Comparison of ENCODE assay signal across 10 cellular contexts in genomic region chr11:68905421-68906360, GRCh38. TPM values are rescaled to one million over a fixed set of nuclear protein-coding genes. Genes with fewer than 3 reads are reported as not detected.
A peak's percentile ranks its signal among the peaks of the same experiment; 100 is the strongest.
DNase-seq lines count a peak whose midpoint lies in the region; ATAC-seq and TF ChIP-seq lines count a peak whose summit lies in the region.
"Had no signal": no experiment of that assay in that cellular context is flagged by ENCODE, and none has a peak within 500 bp of the region (broad histone marks: within the 10 kb centered on the region; RNA-seq: fewer than 3 reads in every experiment).

No MANE protein-coding gene starts in this region.

- intact Hi-C loops in activated B cell treated with CpG ODN at 0.5 μM for 24 hours (cut with micrococcal nuclease) (no loop called here), ovary (cut with DNase I) (loop anchor here in 2 of 4 donors (10.0 kb wide), 2 partner anchors 99 to 169 kb away; no protein-coding TSS in a partner anchor)

- H3K4me1 Mint-ChIP-seq in activated B cell treated with CpG ODN at 0.5 μM for 24 hours, result peaks cover 42% of the 10 kb centered on the region
- peaks cover 40 to 54% of the 10 kb centered on the region in 2 donors for H3K4me1 Mint-ChIP-seq in immature natural killer cell

- TF ChIP-seq EP300 in ovary (IDR thresholded peaks at IDR 0.05), result no peak

- no peaks in the 10 kb centered on the region for H3K9me3 Mint-ChIP-seq in activated B cell treated with CpG ODN at 0.5 μM for 24 hours
- no peaks in the 10 kb centered on the region for H3K9me3 Mint-ChIP-seq in immature natural killer cell

- DNase-seq in activated effector memory CD4-positive, alpha-beta T cell treated with anti-CD3 and anti-CD28 coated beads, Interleukin-2, amount 50 U/mL, for 16 hours, result peak; percentile 44
- DNase-seq in activated effector memory CD4-positive, alpha-beta T cell treated with Interleukin-2 at 50 U/mL for 16 hours, result no peak
- no peak for DNase-seq in activated B cell treated with CpG ODN at 0.5 μM for 24 hours
- no peak for DNase-seq in immature natural killer cell
- DNase-seq in ovary, result no peak
- DNase-seq in midbrain (lab: John Stamatoyannopoulos, UW), result no peak
- DNase-seq in NCI-H510A treated with DMSO at 0.1 percent for 48 hours (lab: John Stamatoyannopoulos, UW), result no peak
- DNase-seq: activated gamma-delta T cell, SIG-M5 had no signal

- no peak for TF ChIP-seq CTCF in activated B cell treated with CpG ODN at 0.5 μM for 24 hours (IDR thresholded peaks at IDR 0.05)
- no peak for TF ChIP-seq CTCF in ovary (IDR thresholded peaks at IDR 0.05)

- no peak for ATAC-seq in activated B cell treated with CpG ODN at 0.5 μM for 24 hours (ENCODE audit: low read depth)

- H3K27me3 ChIP-seq in subcutaneous abdominal adipose tissue (ENCODE audit: control insufficient read depth in 5 of 5, insufficient read depth in 4 of 5, low read length in 5 of 5) (no peaks in the 10 kb centered on the region), ovary (no peaks in the 10 kb centered on the region)

- TF ChIP-seq POLR2A in ovary (IDR thresholded peaks at IDR 0.05), result no peak

- H3K27ac ChIP-seq in subcutaneous abdominal adipose tissue (ENCODE audit: low read depth, low read length), result no peak overlapping the region
- H3K27ac ChIP-seq in ovary, result no peak overlapping the region

- CTCF ChIA-PET in activated B cell treated with CpG ODN at 0.5 μM for 24 hours (lab: Charles Lee), result no interaction called here

- H3K9me3 ChIP-seq in subcutaneous abdominal adipose tissue (ENCODE audit: control insufficient read depth in 5 of 5, low read length in 5 of 5) (no peaks in the 10 kb centered on the region), ovary (no peaks in the 10 kb centered on the region)

- H3K4me3 ChIP-seq in subcutaneous abdominal adipose tissue (ENCODE audit: low read depth in 1 of 5, low read length in 5 of 5) (peak overlapping the region in 4 of 5 donors; percentile 32 to 100 (median 74)), ovary (no peak overlapping the region)

- H3K36me3 Mint-ChIP-seq in activated B cell treated with CpG ODN at 0.5 μM for 24 hours (ENCODE audit: low read depth) (peaks cover 51% of the 10 kb centered on the region), immature natural killer cell (peaks cover 0 to 7% (median 7%) of the 10 kb centered on the region in 3 donors)

- H3K36me3 ChIP-seq in subcutaneous abdominal adipose tissue (ENCODE audit: control insufficient read depth in 5 of 5, insufficient read depth in 5 of 5, low read length in 5 of 5), result peaks cover 0 to 38% (median 26%) of the 10 kb centered on the region in 5 donors
- H3K36me3 ChIP-seq in ovary, result no peaks in the 10 kb centered on the region

- POLR2A ChIA-PET in activated B cell treated with CpG ODN at 0.5 μM for 24 hours (lab: Charles Lee), result no interaction called here

- WGBS in ovary, 3 donors, result 86 to 89% (median 88%) methylated on average over 23 of the region's 23 CpGs

- peak overlapping the region in 3 of 5 donors; percentile 29 to 50 (median 35) for H3K9ac ChIP-seq in subcutaneous abdominal adipose tissue (ENCODE audit: low read length in 5 of 5)

- H3K4me1 ChIP-seq in subcutaneous abdominal adipose tissue (ENCODE audit: control insufficient read depth in 5 of 5, insufficient read depth in 5 of 5, low read length in 5 of 5) (peaks cover 7 to 33% (median 31%) of the 10 kb centered on the region in 5 donors), ovary (ENCODE audit: insufficient read depth) (peaks cover 9% of the 10 kb centered on the region)

- H3K4me3 Mint-ChIP-seq in activated B cell treated with CpG ODN at 0.5 μM for 24 hours (peak overlapping the region; percentile 97), immature natural killer cell (peak overlapping the region; percentile 95 to 99 (median 98))

- H3K27me3 Mint-ChIP-seq in activated B cell treated with CpG ODN at 0.5 μM for 24 hours (no peaks in the 10 kb centered on the region), immature natural killer cell (ENCODE audit: low read depth in 3 of 3) (peaks cover 0 to 6% (median 5%) of the 10 kb centered on the region in 3 donors)

- no peak overlapping the region for H3K27ac Mint-ChIP-seq in activated B cell treated with CpG ODN at 0.5 μM for 24 hours
- H3K27ac Mint-ChIP-seq in immature natural killer cell, result peak overlapping the region in 5 of 6 donors; percentile 10 to 94 (median 36)

RNA-seq across cellular contexts. Expression of gene IGHMBP2, which starts 2.0 kb away (rescaled TPM):
- total RNA-seq in activated B cell treated with CpG ODN at 0.5 μM for 24 hours, result 24.2 and 33.8 TPM in 2 replicates
- 1 to 10 TPM; 8.7 to 9.8 (median 8.9) TPM for polyA plus RNA-seq in immature natural killer cell
- 10 to 100 TPM in 6 of 7 donors, 1 to 10 TPM in 1; 8.3 to 18.9 (median 16.2) TPM for total RNA-seq in ovary
- 10 to 100 TPM; 13.7 to 14.1 TPM for polyA plus RNA-seq in ovary

RNA-seq across cellular contexts. Expression of gene MRPL21, which starts 2.1 kb away (rescaled TPM):
- total RNA-seq in activated B cell treated with CpG ODN at 0.5 μM for 24 hours (49.9 and 60.0 TPM in 2 replicates), ovary (10 to 100 TPM; 40.3 to 70.7 (median 51.9) TPM)
- polyA plus RNA-seq in immature natural killer cell (100 to 1,000 TPM in 2 of 3 donors, 10 to 100 TPM in 1; 94.3 to 145 (median 117) TPM), ovary (10 to 100 TPM; 64.0 to 74.7 TPM)
